Comparison of ENCODE assay signal across 20 cellular contexts in the genomic region with DNA sequence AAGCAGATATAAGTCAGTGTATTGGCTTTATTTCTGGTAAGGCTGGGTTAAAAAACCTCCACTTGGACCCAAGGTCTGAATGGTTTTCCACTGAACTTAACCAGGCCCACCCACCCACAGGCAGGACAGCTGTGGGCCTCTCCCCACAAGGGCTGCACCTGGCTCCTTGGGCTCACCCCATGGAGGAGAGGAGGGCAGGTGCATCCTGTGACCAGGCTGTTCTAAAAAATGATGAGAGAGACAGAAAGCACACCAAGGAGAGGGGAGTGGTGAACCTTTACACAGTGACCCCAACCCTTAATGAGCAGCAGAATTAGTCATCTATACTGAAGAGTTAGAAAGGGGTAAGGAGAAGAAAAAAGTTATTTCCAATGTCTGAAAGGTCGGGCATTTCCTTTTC. TPM values are rescaled to one million over a fixed set of nuclear protein-coding genes. Genes with fewer than 3 reads are reported as not detected.
DNase-seq lines count a peak whose midpoint lies in the region; ATAC-seq and TF ChIP-seq lines count a peak whose summit lies in the region.
"Had no signal": no experiment of that assay in that cellular context is flagged by ENCODE, and none has a peak within 500 bp of the region (broad histone marks: within the 10 kb centered on the region; RNA-seq: fewer than 3 reads in every experiment).

No MANE protein-coding gene starts in this region.

- POLR2A ChIA-PET in MCF 10A (lab: Yijun Ruan, JAX) = interaction anchor here (1.3 kb wide), 3 partner anchors 33 to 54 kb away, joined by 3 to 7 read pairs (median 3); no protein-coding TSS in a partner anchor

- peak overlapping the region; percentile 66 for H3K27ac Mint-ChIP-seq in MCF 10A (ENCODE audit: low read depth, unreplicated experiment)
- H3K27ac Mint-ChIP-seq: activated T-cell treated with anti-CD3 and anti-CD28 coated beads, Interleukin-2, amount 50 U/mL, for 72 hours; GM23338; nephron had no signal

- no peak for TF ChIP-seq EP300 in transverse colon (IDR thresholded peaks at IDR 0.05; ENCODE audit: low read depth)

- no peaks in the 10 kb centered on the region for H3K9me3 Mint-ChIP-seq in MCF 10A (ENCODE audit: unreplicated experiment)
- H3K9me3 Mint-ChIP-seq: nephron had no signal

- peaks cover 18% of the 10 kb centered on the region for H3K4me1 Mint-ChIP-seq in MCF 10A (ENCODE audit: insufficient read depth, unreplicated experiment)
- H3K4me1 Mint-ChIP-seq: GM23338, nephron had no signal

- in situ Hi-C loops in mammary epithelial cell (cut with MboI; ENCODE audit: low sequenced_read_pairs in 2 of 2) = no loop called here
- in situ Hi-C loops in transverse colon (cut with MboI; ENCODE audit: low pct_ligation_motif_present in 1 of 4, low pct_unique_long_range_greater_than_20kb in 1 of 4, low sequenced_read_pairs in 3 of 4) = no loop called here

- DNase-seq in MCF 10A (ENCODE audit: unreplicated experiment) = no peak
- DNase-seq in mammary epithelial cell = no peak
- peak; percentile 100 for DNase-seq in RPMI8226
- DNase-seq in transverse colon = peak; percentile 59
- DNase-seq in NCI-H2081 (lab: John Stamatoyannopoulos, UW) = no peak
- DNase-seq in NCI-H2029 (lab: John Stamatoyannopoulos, UW) = no peak
- no peak for DNase-seq in H7
- DNase-seq: activated T-cell treated with anti-CD3 and anti-CD28 coated beads, Interleukin-2, amount 50 U/mL, for 72 hours; lower lobe of right lung; NCI-H1105 treated with DMSO at 0.1 percent for 48 hours; NCI-H345; upper lobe of right lung had no signal

- H3K4me3 Mint-ChIP-seq in MCF 10A (ENCODE audit: unreplicated experiment) = no peak overlapping the region
- H3K4me3 Mint-ChIP-seq: activated T-cell treated with anti-CD3 and anti-CD28 coated beads, Interleukin-2, amount 50 U/mL, for 72 hours; GM23338; nephron had no signal

- dilution Hi-C loops in mammary epithelial cell (cut with HindIII; ENCODE audit: low sequenced_read_pairs) = no loop called here

- H4K20me1 ChIP-seq in mammary epithelial cell (ENCODE audit: insufficient read depth, low read length) = no peaks in the 10 kb centered on the region

- H3K79me2 ChIP-seq in mammary epithelial cell (ENCODE audit: insufficient read depth, low read length) = no peaks in the 10 kb centered on the region

- H3K4me1 ChIP-seq in mammary epithelial cell (ENCODE audit: insufficient read depth, low read length) (peaks cover 4% of the 10 kb centered on the region), transverse colon (peaks cover 0 to 4% (median 0%) of the 10 kb centered on the region in 4 donors)
- H3K4me1 ChIP-seq: A549, gastroesophageal sphincter, lower lobe of right lung, prostate gland had no signal

- H3K4me3 ChIP-seq in mammary epithelial cell (replicated peaks in 1 of 3; ENCODE audit: insufficient read depth in 1 of 3, low read depth in 2 of 3, low read length in 3 of 3) = no peak overlapping the region
- H3K4me3 ChIP-seq in transverse colon = no peak overlapping the region
- no peak overlapping the region for H3K4me3 ChIP-seq in H7 (ENCODE audit: insufficient read depth, low read depth, low read length)
- H3K4me3 ChIP-seq: A549, gastroesophageal sphincter, GM23338, lower lobe of right lung, prostate gland, smooth muscle cell, upper lobe of right lung had no signal

- H2AFZ ChIP-seq in mammary epithelial cell (ENCODE audit: low read depth, low read length) = no peak overlapping the region
- H2AFZ ChIP-seq: GM23338 had no signal

- CTCF ChIA-PET in MCF 10A (lab: Yijun Ruan, JAX) = no interaction called here
- CTCF ChIA-PET in mammary epithelial cell (lab: Charles Lee; ENCODE audit: low non-redundant PET) = no interaction called here

- peaks cover 6% of the 10 kb centered on the region for H3K36me3 Mint-ChIP-seq in MCF 10A (ENCODE audit: insufficient read depth, unreplicated experiment)

- no peak for TF ChIP-seq CTCF in MCF 10A (IDR thresholded peaks at IDR 0.05; ENCODE audit: unreplicated experiment)
- TF ChIP-seq CTCF in mammary epithelial cell (conservative IDR thresholded peaks at IDR 0.05 in 1 of 2, IDR thresholded peaks at IDR 0.05 in 1 of 2; ENCODE audit: extremely low read depth in 1 of 2, insufficient read depth in 1 of 2, low read depth in 1 of 2, low read length in 2 of 2) = no peak
- no peak for TF ChIP-seq CTCF in transverse colon (IDR thresholded peaks at IDR 0.05)

- H3K9me3 ChIP-seq in mammary epithelial cell (replicated peaks; ENCODE audit: insufficient read depth, low read length) (no peaks in the 10 kb centered on the region), transverse colon (no peaks in the 10 kb centered on the region)
- H3K9me3 ChIP-seq: A549, gastroesophageal sphincter, lower lobe of right lung, prostate gland, upper lobe of right lung had no signal

- intact Hi-C loops in MCF 10A (cut with micrococcal nuclease) = no loop called here
- intact Hi-C loops in mammary epithelial cell (cut with micrococcal nuclease) = no loop called here
- intact Hi-C loops in transverse colon (cut with DNase I; ENCODE audit: low total_unique reads) = no loop called here

- H3K27me3 ChIP-seq in mammary epithelial cell (ENCODE audit: insufficient read depth, low read length) (no peaks in the 10 kb centered on the region), transverse colon (no peaks in the 10 kb centered on the region), H7 (ENCODE audit: control insufficient read depth, insufficient read depth, low read length) (no peaks in the 10 kb centered on the region; the same call in 1 of the 2 replicates)
- H3K27me3 ChIP-seq: upper lobe of right lung had no signal

- no peak for TF ChIP-seq POLR2A in transverse colon (IDR thresholded peaks at IDR 0.05)

- no peaks in the 10 kb centered on the region for H3K36me3 ChIP-seq in mammary epithelial cell (ENCODE audit: insufficient read depth, low read length)
- no peaks in the 10 kb centered on the region for H3K36me3 ChIP-seq in transverse colon
- no peaks in the 10 kb centered on the region for H3K36me3 ChIP-seq in H7 (replicated peaks; ENCODE audit: control insufficient read depth, insufficient read depth, low read length)
- H3K36me3 ChIP-seq: gastroesophageal sphincter, lower lobe of right lung, prostate gland, upper lobe of right lung had no signal

- ATAC-seq in HG02870 (IDR thresholded peaks at IDR 0.05; ENCODE audit: unreplicated experiment) = peak; percentile 37
- ATAC-seq: A549; activated T-cell treated with anti-CD3 and anti-CD28 coated beads, Interleukin-2, amount 50 U/mL, for 72 hours; GM23338; SK-N-SH treated with all-trans-retinoic acid at 6 μM for 48 hours; upper lobe of right lung had no signal

- H3K27ac ChIP-seq in mammary epithelial cell (ENCODE audit: insufficient read depth, low read depth, low read length) = no peak overlapping the region
- no peak overlapping the region for H3K27ac ChIP-seq in transverse colon
- H3K27ac ChIP-seq: A549, gastroesophageal sphincter, lower lobe of right lung, prostate gland, upper lobe of right lung had no signal

- H3K9ac ChIP-seq in mammary epithelial cell (ENCODE audit: insufficient read depth, low read length) = no peak overlapping the region

- H3K4me2 ChIP-seq in mammary epithelial cell (ENCODE audit: insufficient read depth, low read depth, low read length) = no peak overlapping the region
- H3K4me2 ChIP-seq: A549, GM23338, smooth muscle cell had no signal

- 73% methylated on average over 1 of the region's 1 CpG for WGBS in mammary epithelial cell (ENCODE audit: low coverage, missing lambda C conversion rate)
- WGBS in transverse colon (ENCODE audit: low coverage in 1 of 2), 2 donors = 51 to 56% methylated on average over 1 of the region's 1 CpG

- no peaks in the 10 kb centered on the region for H3K27me3 Mint-ChIP-seq in MCF 10A (ENCODE audit: insufficient read depth, unreplicated experiment)

- no TSS peak for BruUV-seq in MCF 10A (replicated peaks; lab: Mats Ljungman, UMichigan)
- no TSS peak for BruUV-seq in mammary epithelial cell (replicated peaks; lab: Mats Ljungman, UMichigan)

RNA-seq across cellular contexts. Expression of a gene that starts 34.5 kb away (rescaled TPM):
- total RNA-seq in MCF 10A (2022) (29.4 and 40.7 TPM in 2 replicates), mammary epithelial cell (10 to 100 TPM; 21.5 to 28.2 TPM), transverse colon (100 to 1,000 TPM in 1 of 4 donors, 10 to 100 TPM in 3; 35.4 to 213 (median 49.5) TPM)
- 16.4 TPM for polyA plus RNA-seq in mammary epithelial cell
- 5.0 TPM for polyA minus RNA-seq in mammary epithelial cell
- 30.7 and 42.1 TPM in 2 replicates for total RNA-seq in H7 (2014; rRNA removed; shearing (Covaris generic))

Comparison
In these comparisons a context has a peak if more than half of its experiments do, and no peak if none do; other contexts are left out.
1. DNase-seq: peak in RPMI8226 (single experiment) and transverse colon (single experiment); none in MCF 10A (single experiment), mammary epithelial cell (single experiment), NCI-H2081 (0 of 2), NCI-H2029 (single experiment) and H7 (single experiment).